Comparison of ENCODE assay signal across 8 cellular contexts in genomic region chr9:120714846-120715231, GRCh38. TPM values are rescaled to one million over a fixed set of nuclear protein-coding genes. Genes with fewer than 3 reads are reported as not detected.
DNase-seq lines count a peak whose midpoint lies in the region; ATAC-seq and TF ChIP-seq lines count a peak whose summit lies in the region.

No MANE protein-coding gene starts in this region.

- H3K9me3 ChIP-seq in duodenal mucosa (ENCODE audit: control insufficient read depth in 1 of 2, low read length in 2 of 2), result no peaks in the 10 kb centered on the region

- no peak for ATAC-seq in HG03565 (IDR thresholded peaks at IDR 0.05; ENCODE audit: unreplicated experiment)
- ATAC-seq in GM21381 (IDR thresholded peaks at IDR 0.05; ENCODE audit: unreplicated experiment), result no peak

- peaks cover 28 to 33% of the 10 kb centered on the region in 2 donors for H3K4me1 ChIP-seq in duodenal mucosa (ENCODE audit: control insufficient read depth in 1 of 2, insufficient read depth in 2 of 2, low read length in 2 of 2)

- no peaks in the 10 kb centered on the region for H3K9me3 Mint-ChIP-seq in nephron progenitor cell

- H3K36me3 Mint-ChIP-seq in nephron progenitor cell (ENCODE audit: low read depth), result no peaks in the 10 kb centered on the region

- peaks cover 51% of the 10 kb centered on the region for H3K4me1 Mint-ChIP-seq in nephron progenitor cell

- no peaks in the 10 kb centered on the region for H3K36me3 ChIP-seq in duodenal mucosa (ENCODE audit: control insufficient read depth in 1 of 2, insufficient read depth in 2 of 2, low read length in 2 of 2)

- peak overlapping the region; percentile 85 for H3K27ac ChIP-seq in duodenal mucosa (ENCODE audit: low read depth, low read length)

- H3K4me3 Mint-ChIP-seq in nephron progenitor cell, result peak overlapping the region; percentile 87

- no peak for TF ChIP-seq CTCF in nephron progenitor cell (IDR thresholded peaks at IDR 0.05)

- peaks cover 25% of the 10 kb centered on the region for H3K27me3 Mint-ChIP-seq in nephron progenitor cell (ENCODE audit: low read depth, poor library complexity)

- DNase-seq in NCI-H2227 (lab: John Stamatoyannopoulos, UW; ENCODE audit: unreplicated experiment), result peak; percentile 44
- no peak for DNase-seq in NCI-H2227 treated with DMSO at 0.1 percent for 48 hours (lab: John Stamatoyannopoulos, UW)
- no peak for DNase-seq in Jurkat, Clone E6-1 (ENCODE audit: low read depth, low spot score)
- peak; percentile 27 for DNase-seq in nephron progenitor cell
- no peak for DNase-seq in SIG-M5 (lab: John Stamatoyannopoulos, UW)

- peak overlapping the region; percentile 80 for H3K4me3 ChIP-seq in Jurkat, Clone E6-1 (ENCODE audit: low read length)
- peak overlapping the region; percentile 84 to 87 for H3K4me3 ChIP-seq in duodenal mucosa (ENCODE audit: low read depth in 1 of 2, low read length in 2 of 2)

- H3K27me3 ChIP-seq in duodenal mucosa (ENCODE audit: control insufficient read depth in 1 of 2, insufficient read depth in 2 of 2, low read length in 2 of 2), result no peaks in the 10 kb centered on the region

- peak overlapping the region; percentile 71 to 81 for H3K9ac ChIP-seq in duodenal mucosa (ENCODE audit: low read depth in 1 of 2, low read length in 2 of 2)

- no peak overlapping the region for H3K27ac Mint-ChIP-seq in nephron progenitor cell

RNA-seq across cellular contexts. Expression of gene MEGF9, which starts 0.6 kb away (rescaled TPM):
- polyA plus RNA-seq in Jurkat, Clone E6-1 (2012; ENCODE audit: insufficient read depth, insufficient read length), result 8.0 TPM

Comparison
In these comparisons a context has a peak if more than half of its experiments do, and no peak if none do; other contexts are left out.
1. DNase-seq: peak in NCI-H2227 (single experiment) and nephron progenitor cell (single experiment); none in NCI-H2227 treated with DMSO at 0.1 percent for 48 hours (single experiment), Jurkat, Clone E6-1 (single experiment) and SIG-M5 (single experiment).